Comparison of ENCODE assay signal across 26 cellular contexts in the genomic region with DNA sequence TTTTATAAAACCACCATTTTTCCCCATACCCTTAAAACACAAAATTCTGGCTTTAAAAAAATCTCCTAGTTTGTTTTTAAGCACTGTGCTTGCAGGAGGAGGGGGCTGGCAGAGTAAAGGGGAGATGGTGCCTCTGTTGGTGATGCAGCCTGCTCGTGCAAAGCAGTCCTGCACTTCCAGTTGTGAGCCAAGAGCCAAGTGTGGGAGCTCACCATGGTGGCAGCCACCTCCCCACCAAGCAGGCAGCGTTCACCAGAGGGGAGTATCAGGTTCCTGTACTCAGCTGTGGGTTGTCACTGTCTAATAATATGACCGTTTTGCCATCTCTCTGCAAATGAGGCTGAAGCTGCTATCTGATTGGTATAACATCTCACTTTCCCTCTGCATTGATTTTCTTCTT.
"Had no signal": no experiment of that assay in that cellular context is flagged by ENCODE, and none has a peak within 500 bp of the region (broad histone marks: within the 10 kb centered on the region; RNA-seq: fewer than 3 reads in every experiment).

No MANE protein-coding gene starts in this region.

- H3K36me3 ChIP-seq: brain microvascular endothelial cell, colonic mucosa, heart left ventricle, neural progenitor cell, ovary, right lobe of liver, suprapubic skin, transverse colon, uterus had no signal

- H3K4me3 Mint-ChIP-seq: activated CD4-positive, alpha-beta T cell treated with anti-CD3 and anti-CD28 coated beads, Interleukin-2, amount 10 ng/mL, durations not matched to agents 7 days and 5 days; activated naive CD4-positive, alpha-beta T cell treated with anti-CD3 and anti-CD28 coated beads, Interleukin-2, amount 10 ng/mL, durations not matched to agents 7 days and 5 days; activated naive CD8-positive, alpha-beta T cell treated with anti-CD3 and anti-CD28 coated beads, Interleukin-2, amount 50 U/mL, for 24 hours; central memory CD8-positive, alpha-beta T cell; immature natural killer cell; memory B cell; naive B cell; neural progenitor cell; stimulated activated naive CD8-positive, alpha-beta T cell treated with anti-CD3 and anti-CD28 coated beads, Interleukin-15, amount 100 ng/mL, for 72 hours had no signal

- DNase-seq: activated CD4-positive, alpha-beta T cell treated with anti-CD3 and anti-CD28 coated beads, Interleukin-2, amount 10 ng/mL, durations not matched to agents 7 days and 5 days; activated CD8-positive, alpha-beta memory T cell treated with anti-CD3 and anti-CD28 coated beads for 24 hours; activated CD8-positive, alpha-beta memory T cell treated with anti-CD3 and anti-CD28 coated beads, Interleukin-2, amount 50 U/mL, for 48 hours; activated effector memory CD4-positive, alpha-beta T cell treated with Interleukin-2 at 50 U/mL for 16 hours; activated naive CD4-positive, alpha-beta T cell treated with anti-CD3 and anti-CD28 coated beads, Interleukin-2, amount 10 ng/mL, durations not matched to agents 7 days and 5 days; activated naive CD8-positive, alpha-beta T cell treated with anti-CD3 and anti-CD28 coated beads, Interleukin-2, amount 50 U/mL, for 24 hours; activated T-cell treated with anti-CD3 and anti-CD28 coated beads, Interleukin-2, amount 50 U/mL, for 48 hours; brain microvascular endothelial cell; colonic mucosa; heart left ventricle; immature natural killer cell; kidney glomerular epithelial cell; mucosa of descending colon; naive B cell; ovary; right lobe of liver; stimulated activated CD4-positive, alpha-beta T cell treated with anti-CD3 and anti-CD28 coated beads, Interleukin-4, amount 100 ng/mL, for 1 hour; stimulated activated naive CD8-positive, alpha-beta T cell treated with anti-CD3 and anti-CD28 coated beads, Interleukin-15, amount 100 ng/mL, for 72 hours; T1000; transverse colon; uterus had no signal

- H3K4me1 Mint-ChIP-seq: activated CD4-positive, alpha-beta T cell treated with anti-CD3 and anti-CD28 coated beads, Interleukin-2, amount 10 ng/mL, durations not matched to agents 7 days and 5 days; activated naive CD4-positive, alpha-beta T cell treated with anti-CD3 and anti-CD28 coated beads, Interleukin-2, amount 10 ng/mL, durations not matched to agents 7 days and 5 days; activated naive CD8-positive, alpha-beta T cell treated with anti-CD3 and anti-CD28 coated beads, Interleukin-2, amount 50 U/mL, for 24 hours; central memory CD8-positive, alpha-beta T cell; immature natural killer cell; memory B cell; naive B cell; stimulated activated naive CD8-positive, alpha-beta T cell treated with anti-CD3 and anti-CD28 coated beads, Interleukin-15, amount 100 ng/mL, for 72 hours had no signal

- H3K9ac ChIP-seq: neural progenitor cell had no signal

- H3K36me3 Mint-ChIP-seq: activated naive CD4-positive, alpha-beta T cell treated with anti-CD3 and anti-CD28 coated beads, Interleukin-2, amount 10 ng/mL, durations not matched to agents 7 days and 5 days; immature natural killer cell; memory B cell; naive B cell; neural progenitor cell had no signal

- H3K9me3 Mint-ChIP-seq: activated CD4-positive, alpha-beta T cell treated with anti-CD3 and anti-CD28 coated beads, Interleukin-2, amount 10 ng/mL, durations not matched to agents 7 days and 5 days; activated naive CD4-positive, alpha-beta T cell treated with anti-CD3 and anti-CD28 coated beads, Interleukin-2, amount 10 ng/mL, durations not matched to agents 7 days and 5 days; activated naive CD8-positive, alpha-beta T cell treated with anti-CD3 and anti-CD28 coated beads, Interleukin-2, amount 50 U/mL, for 24 hours; central memory CD8-positive, alpha-beta T cell; neural progenitor cell had no signal

- H3K9me3 ChIP-seq: colonic mucosa, heart left ventricle, mucosa of descending colon, ovary, right lobe of liver, suprapubic skin, transverse colon, uterus had no signal

- H3K4me3 ChIP-seq: colonic mucosa, heart left ventricle, mucosa of descending colon, neural progenitor cell, ovary, right lobe of liver, smooth muscle cell, suprapubic skin, transverse colon, uterus had no signal

- H3K27me3 ChIP-seq: brain microvascular endothelial cell, colonic mucosa, neural progenitor cell, ovary, right lobe of liver, transverse colon, uterus had no signal

- H3K27me3 Mint-ChIP-seq: activated CD4-positive, alpha-beta T cell treated with anti-CD3 and anti-CD28 coated beads, Interleukin-2, amount 10 ng/mL, durations not matched to agents 7 days and 5 days; activated naive CD4-positive, alpha-beta T cell treated with anti-CD3 and anti-CD28 coated beads, Interleukin-2, amount 10 ng/mL, durations not matched to agents 7 days and 5 days; activated naive CD8-positive, alpha-beta T cell treated with anti-CD3 and anti-CD28 coated beads, Interleukin-2, amount 50 U/mL, for 24 hours; central memory CD8-positive, alpha-beta T cell; stimulated activated naive CD8-positive, alpha-beta T cell treated with anti-CD3 and anti-CD28 coated beads, Interleukin-15, amount 100 ng/mL, for 72 hours had no signal

- H3K4me2 ChIP-seq: neural progenitor cell, smooth muscle cell had no signal

- H2AFZ ChIP-seq: neural progenitor cell had no signal

- H3K27ac Mint-ChIP-seq: activated CD4-positive, alpha-beta T cell treated with anti-CD3 and anti-CD28 coated beads, Interleukin-2, amount 10 ng/mL, durations not matched to agents 7 days and 5 days; activated naive CD4-positive, alpha-beta T cell treated with anti-CD3 and anti-CD28 coated beads, Interleukin-2, amount 10 ng/mL, durations not matched to agents 7 days and 5 days; activated naive CD8-positive, alpha-beta T cell treated with anti-CD3 and anti-CD28 coated beads, Interleukin-2, amount 50 U/mL, for 24 hours; immature natural killer cell; memory B cell; neural progenitor cell; stimulated activated naive CD8-positive, alpha-beta T cell treated with anti-CD3 and anti-CD28 coated beads, Interleukin-15, amount 100 ng/mL, for 72 hours had no signal

- H3K4me1 ChIP-seq: colonic mucosa, heart left ventricle, right lobe of liver, suprapubic skin, uterus had no signal

- H3K27ac ChIP-seq: brain microvascular endothelial cell, colonic mucosa, heart left ventricle, neural progenitor cell, ovary, right lobe of liver, suprapubic skin, transverse colon, uterus had no signal
